In the genomic region with DNA sequence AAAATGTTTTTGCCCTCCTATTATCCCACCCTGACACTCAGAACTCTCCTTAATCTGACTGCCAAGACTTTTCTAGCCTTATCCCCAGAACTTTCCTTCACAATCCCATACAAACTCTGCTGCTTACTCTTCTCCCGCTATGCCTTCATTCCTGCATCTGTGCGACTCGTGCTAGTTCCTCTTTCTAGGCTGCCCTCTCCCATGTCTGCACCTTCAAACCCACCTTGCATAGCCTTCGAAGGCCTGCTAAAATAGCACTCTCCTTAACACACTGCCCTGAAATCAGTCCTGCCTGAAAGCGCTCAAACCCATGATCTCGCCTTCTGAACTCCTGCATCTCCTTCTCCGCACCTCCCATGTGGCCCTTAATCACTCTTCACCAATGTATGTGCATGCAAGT, we compare ENCODE assay signal across 30 cellular contexts. TPM values are rescaled to one million over a fixed set of nuclear protein-coding genes. Genes with fewer than 3 reads are reported as not detected.
DNase-seq lines count a peak whose midpoint lies in the region; ATAC-seq and TF ChIP-seq lines count a peak whose summit lies in the region.
"Had no signal": no experiment of that assay in that cellular context is flagged by ENCODE, and none has a peak within 500 bp of the region (broad histone marks: within the 10 kb centered on the region; RNA-seq: fewer than 3 reads in every experiment).

No MANE protein-coding gene starts in this region.

- no peak overlapping the region for H2BK120ac ChIP-seq in mesendoderm (ENCODE audit: low read depth, low read length)

- H4K8ac ChIP-seq in mesendoderm (ENCODE audit: low read depth, low read length): no peak overlapping the region

- H3K27me3 Mint-ChIP-seq in natural killer cell treated with Interleukin-12 subunit alpha and Interleukin-12 subunit beta and Interleukin-15 and Interleukin-18, amount 100 ng/mL, for 72 hours: peaks cover 11 to 13% of the 10 kb centered on the region in 2 donors
- H3K27me3 Mint-ChIP-seq in natural killer cell (ENCODE audit: low read depth in 2 of 2) (peaks cover 9 to 10% of the 10 kb centered on the region in 2 donors), activated B cell treated with CpG ODN at 0.5 μM for 24 hours (no peaks in the 10 kb centered on the region)
- H3K27me3 Mint-ChIP-seq: activated CD4-positive, alpha-beta memory T cell treated with anti-CD3 and anti-CD28 coated beads for 36 hours; CD4-positive, alpha-beta T cell had no signal

- H3K79me1 ChIP-seq in mesendoderm (ENCODE audit: low read length): no peaks in the 10 kb centered on the region

- no peaks in the 10 kb centered on the region for H3K9me3 Mint-ChIP-seq in natural killer cell treated with Interleukin-12 subunit alpha and Interleukin-12 subunit beta and Interleukin-15 and Interleukin-18, amount 100 ng/mL, for 72 hours
- no peaks in the 10 kb centered on the region for H3K9me3 Mint-ChIP-seq in natural killer cell
- peaks cover 3% of the 10 kb centered on the region for H3K9me3 Mint-ChIP-seq in activated B cell treated with CpG ODN at 0.5 μM for 24 hours
- H3K9me3 Mint-ChIP-seq: activated CD4-positive, alpha-beta memory T cell treated with anti-CD3 and anti-CD28 coated beads for 36 hours; activated naive CD4-positive, alpha-beta T cell treated with anti-CD3 and anti-CD28 coated beads, Interleukin-2, amount 10 ng/mL, durations not matched to agents 7 days and 5 days; activated T-helper 1 cell treated with anti-CD3 and anti-CD28 coated beads, Interleukin-12 subunit alpha, Interleukin-12 subunit beta, Interleukin-2, Interleukin-4 antibody, amounts not matched to agents 30 ng/mL and 10 ng/mL and 1 ng/mL, durations not matched to agents 14 hours and 24 hours and 36 hours; brain; CD4-positive, alpha-beta T cell; neural crest cell; stimulated activated naive CD8-positive, alpha-beta T cell treated with anti-CD3 and anti-CD28 coated beads, Interleukin-15, amount 100 ng/mL, for 72 hours; T-helper 1 cell treated with Interleukin-12 subunit alpha and Interleukin-12 subunit beta and Interleukin-4 antibody, amounts not matched to agents 30 μg/mL and 1 μg/mL, for 36 hours had no signal

- no peak overlapping the region for H2BK5ac ChIP-seq in mesendoderm (ENCODE audit: low read length)

- CTCF ChIA-PET in activated B cell treated with CpG ODN at 0.5 μM for 24 hours (lab: Charles Lee): interaction anchor here (1.5 kb wide), 1 partner anchor 41 kb away, joined by 6 read pairs; no protein-coding TSS in a partner anchor

- intact Hi-C loops in natural killer cell (cut with micrococcal nuclease): no loop called here
- intact Hi-C loops in activated B cell treated with CpG ODN at 0.5 μM for 24 hours (cut with micrococcal nuclease): no loop called here

- TF ChIP-seq CTCF in natural killer cell (IDR thresholded peaks at IDR 0.05): no peak
- no peak for TF ChIP-seq CTCF in activated B cell treated with CpG ODN at 0.5 μM for 24 hours (IDR thresholded peaks at IDR 0.05)

- peaks cover 4% of the 10 kb centered on the region for H3K36me3 Mint-ChIP-seq in natural killer cell treated with Interleukin-12 subunit alpha and Interleukin-12 subunit beta and Interleukin-15 and Interleukin-18, amount 100 ng/mL, for 72 hours
- H3K36me3 Mint-ChIP-seq in natural killer cell (no peaks in the 10 kb centered on the region), activated B cell treated with CpG ODN at 0.5 μM for 24 hours (ENCODE audit: low read depth) (peaks cover 9% of the 10 kb centered on the region)
- H3K36me3 Mint-ChIP-seq: activated CD4-positive, alpha-beta memory T cell treated with anti-CD3 and anti-CD28 coated beads for 36 hours; activated naive CD4-positive, alpha-beta T cell treated with anti-CD3 and anti-CD28 coated beads, Interleukin-2, amount 10 ng/mL, durations not matched to agents 7 days and 5 days; brain had no signal

- peaks cover 26 to 38% of the 10 kb centered on the region in 2 donors for H3K4me1 Mint-ChIP-seq in natural killer cell treated with Interleukin-12 subunit alpha and Interleukin-12 subunit beta and Interleukin-15 and Interleukin-18, amount 100 ng/mL, for 72 hours (ENCODE audit: low read depth in 2 of 2)
- H3K4me1 Mint-ChIP-seq in natural killer cell: peaks cover 0 to 5% of the 10 kb centered on the region in 2 donors
- peaks cover 72% of the 10 kb centered on the region for H3K4me1 Mint-ChIP-seq in activated B cell treated with CpG ODN at 0.5 μM for 24 hours

- ATAC-seq in natural killer cell treated with Interleukin-12 subunit alpha and Interleukin-12 subunit beta and Interleukin-15 and Interleukin-18, amount 100 ng/mL, for 72 hours: no peak
- ATAC-seq in natural killer cell (no peak), activated B cell treated with CpG ODN at 0.5 μM for 24 hours (ENCODE audit: low read depth) (no peak)
- ATAC-seq: gastroesophageal sphincter; stimulated activated naive CD8-positive, alpha-beta T cell treated with anti-CD3 and anti-CD28 coated beads, Interleukin-15, amount 100 ng/mL, for 72 hours had no signal

- no peak for DNase-seq in natural killer cell treated with Interleukin-12 subunit alpha and Interleukin-12 subunit beta and Interleukin-15 and Interleukin-18, amount 100 ng/mL, for 72 hours (ENCODE audit: low spot score)
- DNase-seq in natural killer cell (no peak), activated B cell treated with CpG ODN at 0.5 μM for 24 hours (no peak), mesendoderm (no peak), substantia nigra (lab: John Stamatoyannopoulos, UW) (no peak), SIG-M5 (lab: John Stamatoyannopoulos, UW) (no peak), DMS79 (lab: John Stamatoyannopoulos, UW) (no peak), SIG-M5 treated with dmso at 0.1 percent for 504 hours (lab: John Stamatoyannopoulos, UW; ENCODE audit: unreplicated experiment) (no peak)
- DNase-seq: activated CD4-positive, CD25-positive, alpha-beta regulatory T cell treated with anti-CD3 and anti-CD28 coated beads, Interleukin-2, amount 50 U/mL, for 72 hours; activated CD8-positive, alpha-beta memory T cell treated with anti-CD3 and anti-CD28 coated beads, Interleukin-2, amount 50 U/mL, for 48 hours; activated naive CD4-positive, alpha-beta T cell treated with anti-CD3 and anti-CD28 coated beads, Interleukin-2, amount 10 ng/mL, durations not matched to agents 7 days and 5 days; CD4-positive, alpha-beta T cell; left cardiac atrium; NCI-H1694; NCI-H446 treated with DMSO at 0.1 percent for 48 hours; NCI-H774; stimulated activated naive CD8-positive, alpha-beta T cell treated with anti-CD3 and anti-CD28 coated beads, Interleukin-15, amount 100 ng/mL, for 72 hours had no signal

- H3K36me3 ChIP-seq in mesendoderm (ENCODE audit: control insufficient read depth, insufficient read depth, low read length): no peaks in the 10 kb centered on the region
- H3K36me3 ChIP-seq: adrenal gland, gastroesophageal sphincter, vagina had no signal

- peak overlapping the region; percentile 17 for H3K56ac ChIP-seq in mesendoderm (ENCODE audit: low read length)

- POLR2A ChIA-PET in activated B cell treated with CpG ODN at 0.5 μM for 24 hours (lab: Charles Lee): interaction anchor here (1.1 to 4.2 kb wide), 9 partner anchors 13 to 121 kb away, joined by 3 to 48 read pairs (median 7); a partner anchor contains a TSS

- H3K27me3 ChIP-seq in mesendoderm (ENCODE audit: insufficient read depth, low read length, poor library complexity): no peaks in the 10 kb centered on the region
- H3K27me3 ChIP-seq: adrenal gland, gastroesophageal sphincter, hepatocyte, vagina had no signal

- H3K4me2 ChIP-seq in mesendoderm (ENCODE audit: low read length): no peak overlapping the region
- H3K4me2 ChIP-seq: hepatocyte had no signal

- H3K4me1 ChIP-seq in mesendoderm (ENCODE audit: control insufficient read depth, low read depth, low read length): peaks cover 6% of the 10 kb centered on the region
- H3K4me1 ChIP-seq: adrenal gland, gastroesophageal sphincter, parathyroid adenoma had no signal

- H3K4me3 Mint-ChIP-seq in natural killer cell treated with Interleukin-12 subunit alpha and Interleukin-12 subunit beta and Interleukin-15 and Interleukin-18, amount 100 ng/mL, for 72 hours: no peak overlapping the region
- H3K4me3 Mint-ChIP-seq in natural killer cell (no peak overlapping the region), activated B cell treated with CpG ODN at 0.5 μM for 24 hours (peak overlapping the region; percentile 56)
- H3K4me3 Mint-ChIP-seq: activated CD4-positive, alpha-beta memory T cell treated with anti-CD3 and anti-CD28 coated beads for 36 hours; activated naive CD4-positive, alpha-beta T cell treated with anti-CD3 and anti-CD28 coated beads, Interleukin-2, amount 10 ng/mL, durations not matched to agents 7 days and 5 days; activated T-helper 1 cell treated with anti-CD3 and anti-CD28 coated beads, Interleukin-12 subunit alpha, Interleukin-12 subunit beta, Interleukin-2, Interleukin-4 antibody, amounts not matched to agents 30 ng/mL and 10 ng/mL and 1 ng/mL, durations not matched to agents 14 hours and 24 hours and 36 hours; brain; CD4-positive, alpha-beta T cell; neural crest cell; T-helper 1 cell treated with Interleukin-12 subunit alpha and Interleukin-12 subunit beta and Interleukin-4 antibody, amounts not matched to agents 30 μg/mL and 1 μg/mL, for 36 hours had no signal

- H3K27ac ChIP-seq in mesendoderm (ENCODE audit: low read depth, low read length) (no peak overlapping the region), substantia nigra (ENCODE audit: low read depth, low read length, poor library complexity, severe bottlenecking) (peak overlapping the region; percentile 65)
- H3K27ac ChIP-seq: gastroesophageal sphincter, hepatocyte, parathyroid adenoma, vagina had no signal

- H4K5ac ChIP-seq in mesendoderm (ENCODE audit: low read length): no peak overlapping the region

- no peak overlapping the region for H3K23ac ChIP-seq in mesendoderm (ENCODE audit: low read length)

- no peak overlapping the region for H3K4me3 ChIP-seq in mesendoderm (ENCODE audit: low read length)
- H3K4me3 ChIP-seq: adrenal gland, gastroesophageal sphincter, hepatocyte, lung, skin epidermis, vagina had no signal

- H3K9ac ChIP-seq in mesendoderm (ENCODE audit: low read length): no peak overlapping the region
- H3K9ac ChIP-seq: parathyroid adenoma had no signal

- H3K4ac ChIP-seq in mesendoderm (ENCODE audit: low read depth, low read length): no peak overlapping the region

- H2AK5ac ChIP-seq in mesendoderm (ENCODE audit: low read length): no peak overlapping the region

- no peaks in the 10 kb centered on the region for H3K79me2 ChIP-seq in mesendoderm (ENCODE audit: control insufficient read depth, insufficient read depth, low read length)
- H3K79me2 ChIP-seq: hepatocyte, parathyroid adenoma had no signal

- peak overlapping the region; percentile 18 to 67 for H3K27ac Mint-ChIP-seq in natural killer cell treated with Interleukin-12 subunit alpha and Interleukin-12 subunit beta and Interleukin-15 and Interleukin-18, amount 100 ng/mL, for 72 hours
- H3K27ac Mint-ChIP-seq in natural killer cell (no peak overlapping the region), activated B cell treated with CpG ODN at 0.5 μM for 24 hours (peak overlapping the region; percentile 92)
- H3K27ac Mint-ChIP-seq: activated CD4-positive, alpha-beta memory T cell treated with anti-CD3 and anti-CD28 coated beads for 36 hours; activated naive CD4-positive, alpha-beta T cell treated with anti-CD3 and anti-CD28 coated beads, Interleukin-2, amount 10 ng/mL, durations not matched to agents 7 days and 5 days; brain; CD4-positive, alpha-beta T cell had no signal

- no peak overlapping the region for H2BK15ac ChIP-seq in mesendoderm (replicated peaks; ENCODE audit: low read depth)

- H3K18ac ChIP-seq in mesendoderm (ENCODE audit: low read length): no peak overlapping the region

- WGBS in mesendoderm (ENCODE audit: extremely low coverage, insufficient coverage, low lambda C conversion rate): no CpG with 5 or more reads among the region's 7 CpGs

RNA-seq across cellular contexts. Expression of a gene that starts 2.5 kb away (rescaled TPM):
- total RNA-seq in natural killer cell treated with Interleukin-12 subunit alpha and Interleukin-12 subunit beta and Interleukin-15 and Interleukin-18, amount 100 ng/mL, for 72 hours: 10 to 100 TPM in 1 of 2 donors, 1 to 10 TPM in 1; 5.4 to 20.5 TPM
- 10 to 100 TPM; 10.4 to 21.7 (median 14.8) TPM for total RNA-seq in natural killer cell
- 101 TPM in 2 replicates for total RNA-seq in activated B cell treated with CpG ODN at 0.5 μM for 24 hours
- 0.15 TPM for polyA plus RNA-seq in mesendoderm (2013, experiment 1 of 2)
- polyA plus RNA-seq in mesendoderm (2013, experiment 2 of 2): 0.42 TPM
- total RNA-seq: endothelial cell of umbilical vein, neural crest cell had no signal

RNA-seq across cellular contexts. Expression of a gene that starts 42.9 kb away (rescaled TPM):
- total RNA-seq in natural killer cell treated with Interleukin-12 subunit alpha and Interleukin-12 subunit beta and Interleukin-15 and Interleukin-18, amount 100 ng/mL, for 72 hours: 100 to 1,000 TPM; 120 to 221 TPM
- total RNA-seq in natural killer cell: 100 to 1,000 TPM; 103 to 120 (median 113) TPM
- total RNA-seq in activated B cell treated with CpG ODN at 0.5 μM for 24 hours: 193 and 224 TPM in 2 replicates
- polyA plus RNA-seq in mesendoderm (2013, experiment 1 of 2): 77.8 TPM
- 77.2 TPM for polyA plus RNA-seq in mesendoderm (2013, experiment 2 of 2)

Comparison
In these comparisons a context has a peak if more than half of its experiments do, and no peak if none do; other contexts are left out.
1. H3K27ac Mint-ChIP-seq: peak in natural killer cell treated with Interleukin-12 subunit alpha and Interleukin-12 subunit beta and Interleukin-15 and Interleukin-18, amount 100 ng/mL, for 72 hours (2 of 2) and activated B cell treated with CpG ODN at 0.5 μM for 24 hours (single experiment); none in natural killer cell (0 of 2).